Comparison of ENCODE assay signal across 11 cellular contexts in the genomic region with DNA sequence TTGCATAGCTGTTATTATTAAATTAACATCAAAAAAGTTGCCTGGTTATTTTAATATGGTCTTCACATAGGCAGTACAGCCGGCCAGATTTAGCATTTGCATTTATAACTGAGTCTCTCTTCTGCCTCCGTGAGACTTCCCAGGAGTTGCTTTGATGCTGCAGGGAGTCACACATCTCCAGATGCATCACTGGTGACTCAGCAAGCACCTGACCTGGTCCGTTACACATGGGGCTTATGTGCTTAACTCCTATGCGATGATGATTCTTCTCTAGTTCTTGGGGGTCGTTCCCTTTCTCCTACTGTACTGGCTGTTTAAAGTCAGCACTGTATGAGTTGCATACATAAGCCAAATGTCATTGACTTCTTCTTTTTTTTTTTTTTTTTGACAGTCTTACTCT. TPM values are rescaled to one million over a fixed set of nuclear protein-coding genes. Genes with fewer than 3 reads are reported as not detected.
DNase-seq lines count a peak whose midpoint lies in the region; ATAC-seq and TF ChIP-seq lines count a peak whose summit lies in the region.
"Had no signal": no experiment of that assay in that cellular context is flagged by ENCODE, and none has a peak within 500 bp of the region (broad histone marks: within the 10 kb centered on the region; RNA-seq: fewer than 3 reads in every experiment).

No MANE protein-coding gene starts in this region.

- peak overlapping the region; percentile 63 for H3K27ac Mint-ChIP-seq in HFFc6
- no peak overlapping the region for H3K27ac Mint-ChIP-seq in activated T-helper 17 cell treated with anti-CD3 and anti-CD28 coated beads, Interleukin-2, amount 50 U/mL, for 72 hours
- H3K27ac Mint-ChIP-seq: CD8-positive, alpha-beta T cell had no signal

- H3K4me2 ChIP-seq in hepatocyte, result no peak overlapping the region

- no peaks in the 10 kb centered on the region for H4K20me1 ChIP-seq in hepatocyte (ENCODE audit: insufficient read depth, poor library complexity, severe bottlenecking)

- H2AFZ ChIP-seq in hepatocyte, result no peak overlapping the region

- H3K36me3 ChIP-seq in hepatocyte (replicated peaks; ENCODE audit: insufficient read depth, low read depth), result no peaks in the 10 kb centered on the region

- DNase-seq in ACHN, result peak; percentile 87
- DNase-seq in HFFc6, result peak; percentile 82
- peak; percentile 71 for DNase-seq in hepatocyte (ENCODE audit: low spot score)
- DNase-seq in GF-D8 (lab: John Stamatoyannopoulos, UW), result no peak
- DNase-seq in SIG-M5 (lab: John Stamatoyannopoulos, UW), result no peak
- DNase-seq: CD8-positive, alpha-beta T cell; NCI-H526 treated with DMSO at 0.1 percent for 48 hours had no signal

- TF ChIP-seq CTCF in HFFc6 (IDR thresholded peaks at IDR 0.05) (no peak), hepatocyte (IDR thresholded peaks at IDR 0.05; ENCODE audit: poor library complexity) (no peak)

- peak; percentile 49 for ATAC-seq in activated T-helper 17 cell treated with anti-CD3 and anti-CD28 coated beads, Interleukin-2, amount 50 U/mL, for 72 hours (replicated peaks)
- ATAC-seq in GM18870 (IDR thresholded peaks at IDR 0.05; ENCODE audit: unreplicated experiment) (no peak), HG03196 (IDR thresholded peaks at IDR 0.05; ENCODE audit: unreplicated experiment) (no peak)
- ATAC-seq: CD8-positive, alpha-beta T cell; left lobe of liver had no signal

- H3K27ac ChIP-seq in hepatocyte, result no peak overlapping the region

- H3K4me1 ChIP-seq in hepatocyte (ENCODE audit: insufficient read depth), result no peaks in the 10 kb centered on the region

- no peaks in the 10 kb centered on the region for H3K27me3 ChIP-seq in hepatocyte

- H3K79me2 ChIP-seq in hepatocyte, result no peaks in the 10 kb centered on the region

- in situ Hi-C loops in ACHN (cut with HindIII; ENCODE audit: low pct_ligation_motif_present, low pct_unique_long_range_greater_than_20kb, low sequenced_read_pairs), result no loop called here

- WGBS in hepatocyte (ENCODE audit: low lambda C conversion rate, missing lambda C conversion rate), result 45% methylated on average over 5 of the region's 5 CpGs

- H3K4me3 ChIP-seq in hepatocyte, result no peak overlapping the region

- peaks cover 12% of the 10 kb centered on the region for H3K36me3 Mint-ChIP-seq in HFFc6 (ENCODE audit: low read depth)
- no peaks in the 10 kb centered on the region for H3K36me3 Mint-ChIP-seq in activated T-helper 17 cell treated with anti-CD3 and anti-CD28 coated beads, Interleukin-2, amount 50 U/mL, for 72 hours (ENCODE audit: low read depth)
- H3K36me3 Mint-ChIP-seq: CD8-positive, alpha-beta T cell had no signal

- no peaks in the 10 kb centered on the region for H3K9me2 ChIP-seq in hepatocyte (replicated peaks; ENCODE audit: insufficient read depth)

- H3K4me1 Mint-ChIP-seq in HFFc6 (ENCODE audit: low read depth), result peaks cover 65% of the 10 kb centered on the region
- H3K4me1 Mint-ChIP-seq in activated T-helper 17 cell treated with anti-CD3 and anti-CD28 coated beads, Interleukin-2, amount 50 U/mL, for 72 hours, result no peaks in the 10 kb centered on the region

- H3K9me3 ChIP-seq in hepatocyte (ENCODE audit: low read depth), result no peaks in the 10 kb centered on the region

- H3K4me3 Mint-ChIP-seq in HFFc6, result no peak overlapping the region
- H3K4me3 Mint-ChIP-seq in activated T-helper 17 cell treated with anti-CD3 and anti-CD28 coated beads, Interleukin-2, amount 50 U/mL, for 72 hours, result no peak overlapping the region
- H3K4me3 Mint-ChIP-seq: CD8-positive, alpha-beta T cell had no signal

- peaks cover 9% of the 10 kb centered on the region for H3K9me3 Mint-ChIP-seq in HFFc6
- no peaks in the 10 kb centered on the region for H3K9me3 Mint-ChIP-seq in activated T-helper 17 cell treated with anti-CD3 and anti-CD28 coated beads, Interleukin-2, amount 50 U/mL, for 72 hours
- H3K9me3 Mint-ChIP-seq: CD8-positive, alpha-beta T cell had no signal

- no peaks in the 10 kb centered on the region for H3K27me3 Mint-ChIP-seq in HFFc6 (ENCODE audit: insufficient read depth)
- H3K27me3 Mint-ChIP-seq in activated T-helper 17 cell treated with anti-CD3 and anti-CD28 coated beads, Interleukin-2, amount 50 U/mL, for 72 hours, result peaks cover 10% of the 10 kb centered on the region

RNA-seq across cellular contexts. Expression of a gene that starts 13.1 kb away (rescaled TPM):
- total RNA-seq in HFFc6 (2021; fragmentation: NEBNext Ultra II Directional; extraction: Animal tissue kit (Norgen Biotek cat#: 25700)), result 1 to 10 TPM in 3 of 6 experiments, under 1 TPM in 2, not detected in 1; 0.59 to 1.5 (median 1.1) TPM
- 1 to 10 TPM; 1.9 to 3.7 TPM for total RNA-seq in activated T-helper 17 cell treated with anti-CD3 and anti-CD28 coated beads, Interleukin-2, amount 50 U/mL, for 72 hours
- total RNA-seq in hepatocyte, result 1.5 and 4.2 TPM in 2 replicates
- 1.6 and 1.9 TPM in 2 replicates for polyA plus RNA-seq in hepatocyte

Comparison
In these comparisons a context has a peak if more than half of its experiments do, and no peak if none do; other contexts are left out.
1. DNase-seq: peak in ACHN (single experiment), HFFc6 (single experiment) and hepatocyte (single experiment); none in GF-D8 (single experiment) and SIG-M5 (single experiment).